8 cellular contexts compared by ENCODE assay signal in the genomic region with DNA sequence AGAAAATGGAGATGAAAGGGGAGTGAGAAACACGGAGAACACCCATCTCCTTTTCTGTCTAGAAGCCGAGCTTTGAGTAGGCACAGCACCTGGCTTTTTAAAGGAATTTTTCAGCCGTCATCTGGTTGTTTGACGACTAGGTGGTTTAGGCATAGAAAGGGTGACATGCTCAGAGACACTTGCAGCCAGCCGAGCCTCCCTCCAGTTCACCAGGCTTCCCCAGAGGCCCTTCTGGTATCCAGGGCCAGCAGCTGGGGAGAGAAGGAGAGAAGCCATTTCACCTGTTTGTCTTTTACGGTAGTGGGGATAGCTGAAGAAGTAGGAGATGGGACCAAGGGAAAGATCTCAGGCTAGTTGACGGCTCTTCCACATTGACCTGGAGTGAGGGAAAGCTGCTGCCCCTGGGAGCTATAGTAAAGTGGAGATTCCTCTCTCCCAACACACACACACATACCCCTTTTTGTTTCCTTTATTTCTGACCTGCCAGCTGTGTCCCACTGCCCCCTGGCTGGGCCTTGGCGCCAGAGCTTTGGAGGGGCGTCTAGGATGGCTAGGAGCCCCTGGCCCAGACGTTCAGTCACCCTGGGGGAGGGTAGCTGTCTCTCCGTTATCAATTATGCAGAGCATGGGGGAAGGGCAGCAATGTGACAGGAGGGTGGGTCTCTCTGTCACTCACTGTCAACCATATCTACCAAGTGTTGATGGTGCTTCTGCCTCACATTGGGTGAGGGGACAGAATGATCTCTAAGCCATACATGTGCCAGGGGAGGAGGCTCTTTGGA. TPM values are rescaled to one million over a fixed set of nuclear protein-coding genes. Genes with fewer than 3 reads are reported as not detected.
DNase-seq lines count a peak whose midpoint lies in the region; ATAC-seq and TF ChIP-seq lines count a peak whose summit lies in the region.

No MANE protein-coding gene starts in this region.

- H3K9me3 ChIP-seq in left lung (no peaks in the 10 kb centered on the region), thoracic aorta (no peaks in the 10 kb centered on the region)

- peaks cover 3% of the 10 kb centered on the region for H3K36me3 Mint-ChIP-seq in activated T-cell treated with anti-CD3 and anti-CD28 coated beads, Interleukin-2, amount 50 U/mL, for 24 hours (ENCODE audit: low read depth)
- H3K36me3 Mint-ChIP-seq in activated naive CD8-positive, alpha-beta T cell treated with anti-CD3 and anti-CD28 coated beads, Interleukin-2, amount 10 ng/mL, durations not matched to agents 7 days and 5 days = peaks cover 3% of the 10 kb centered on the region

- H3K4me1 ChIP-seq in left lung (peaks cover 25 to 46% of the 10 kb centered on the region in 2 donors), thoracic aorta (ENCODE audit: control insufficient read depth in 1 of 2, low read depth in 2 of 2) (peaks cover 13 to 34% of the 10 kb centered on the region in 2 donors)

- TF ChIP-seq CTCF in left lung (IDR thresholded peaks at IDR 0.05) (no peak), thoracic aorta (IDR thresholded peaks at IDR 0.05) (no peak)

- DNase-seq in activated T-cell treated with anti-CD3 and anti-CD28 coated beads, Interleukin-2, amount 50 U/mL, for 24 hours = peak; percentile 27
- DNase-seq in activated T-cell treated with anti-CD3 and anti-CD28 coated beads, Interleukin-2, amount 50 U/mL, for 1 hour = no peak
- no peak for DNase-seq in activated naive CD8-positive, alpha-beta T cell treated with anti-CD3 and anti-CD28 coated beads, Interleukin-2, amount 10 ng/mL, durations not matched to agents 7 days and 5 days
- DNase-seq in left lung (no peak), thoracic aorta (ENCODE audit: low spot score) (no peak), NCI-H526 treated with DMSO at 0.1 percent for 48 hours (lab: John Stamatoyannopoulos, UW) (no peak), NCI-H128 (lab: John Stamatoyannopoulos, UW; ENCODE audit: unreplicated experiment) (no peak)

- no peaks in the 10 kb centered on the region for H3K9me3 Mint-ChIP-seq in activated T-cell treated with anti-CD3 and anti-CD28 coated beads, Interleukin-2, amount 50 U/mL, for 24 hours
- H3K9me3 Mint-ChIP-seq in activated naive CD8-positive, alpha-beta T cell treated with anti-CD3 and anti-CD28 coated beads, Interleukin-2, amount 10 ng/mL, durations not matched to agents 7 days and 5 days = no peaks in the 10 kb centered on the region

- H3K27me3 ChIP-seq in left lung (no peaks in the 10 kb centered on the region), thoracic aorta (replicated peaks; ENCODE audit: insufficient read depth) (no peaks in the 10 kb centered on the region)

- H3K36me3 ChIP-seq in left lung (no peaks in the 10 kb centered on the region), thoracic aorta (no peaks in the 10 kb centered on the region)

- POLR2A ChIA-PET in activated naive CD8-positive, alpha-beta T cell treated with anti-CD3 and anti-CD28 coated beads, Interleukin-2, amount 10 ng/mL, durations not matched to agents 7 days and 5 days (lab: Charles Lee) = interaction anchor here (1.2 to 1.3 kb wide), 2 partner anchors 13 to 29 kb away, joined by 3 to 4 read pairs; no protein-coding TSS in a partner anchor

- H3K4me1 Mint-ChIP-seq in activated T-cell treated with anti-CD3 and anti-CD28 coated beads, Interleukin-2, amount 50 U/mL, for 24 hours (ENCODE audit: low read depth) = peaks cover 38% of the 10 kb centered on the region
- peaks cover 31% of the 10 kb centered on the region for H3K4me1 Mint-ChIP-seq in activated naive CD8-positive, alpha-beta T cell treated with anti-CD3 and anti-CD28 coated beads, Interleukin-2, amount 10 ng/mL, durations not matched to agents 7 days and 5 days

- intact Hi-C loops in left lung (cut with DNase I) = no loop called here

- H3K4me3 ChIP-seq in left lung (peak overlapping the region; percentile 39 to 52), thoracic aorta (peak overlapping the region; percentile 83)

- H3K27ac ChIP-seq in left lung = peak overlapping the region; percentile 82 to 86
- peak overlapping the region; percentile 83 to 90 for H3K27ac ChIP-seq in thoracic aorta

- peak overlapping the region; percentile 89 for H3K27ac Mint-ChIP-seq in activated T-cell treated with anti-CD3 and anti-CD28 coated beads, Interleukin-2, amount 50 U/mL, for 24 hours
- H3K27ac Mint-ChIP-seq in activated naive CD8-positive, alpha-beta T cell treated with anti-CD3 and anti-CD28 coated beads, Interleukin-2, amount 10 ng/mL, durations not matched to agents 7 days and 5 days = peak overlapping the region; percentile 78

- ATAC-seq in activated naive CD8-positive, alpha-beta T cell treated with anti-CD3 and anti-CD28 coated beads, Interleukin-2, amount 10 ng/mL, durations not matched to agents 7 days and 5 days (ENCODE audit: low read depth) = no peak
- ATAC-seq in left lung = no peak
- ATAC-seq in thoracic aorta (ENCODE audit: insufficient number of reproducible peaks, low FRiP score, low read depth) = no peak
- ATAC-seq in HG02798 (IDR thresholded peaks at IDR 0.05; ENCODE audit: poor library complexity, unreplicated experiment) = no peak

- no peaks in the 10 kb centered on the region for H3K27me3 Mint-ChIP-seq in activated T-cell treated with anti-CD3 and anti-CD28 coated beads, Interleukin-2, amount 50 U/mL, for 24 hours
- no peaks in the 10 kb centered on the region for H3K27me3 Mint-ChIP-seq in activated naive CD8-positive, alpha-beta T cell treated with anti-CD3 and anti-CD28 coated beads, Interleukin-2, amount 10 ng/mL, durations not matched to agents 7 days and 5 days

- peak overlapping the region; percentile 82 for H3K4me3 Mint-ChIP-seq in activated T-cell treated with anti-CD3 and anti-CD28 coated beads, Interleukin-2, amount 50 U/mL, for 24 hours
- peak overlapping the region; percentile 91 for H3K4me3 Mint-ChIP-seq in activated naive CD8-positive, alpha-beta T cell treated with anti-CD3 and anti-CD28 coated beads, Interleukin-2, amount 10 ng/mL, durations not matched to agents 7 days and 5 days

RNA-seq across cellular contexts. Expression of gene MAP3K12, which starts 5.5 kb away (rescaled TPM):
- total RNA-seq in activated naive CD8-positive, alpha-beta T cell treated with anti-CD3 and anti-CD28 coated beads, Interleukin-2, amount 10 ng/mL, durations not matched to agents 7 days and 5 days = 10 to 100 TPM; 24.6 to 30.0 TPM
- 10 to 100 TPM; 19.9 to 24.2 TPM for total RNA-seq in left lung
- 10 to 100 TPM; 27.9 to 36.8 TPM for total RNA-seq in thoracic aorta

RNA-seq across cellular contexts. Expression of gene TARBP2, which starts 7.3 kb away (rescaled TPM):
- total RNA-seq in activated naive CD8-positive, alpha-beta T cell treated with anti-CD3 and anti-CD28 coated beads, Interleukin-2, amount 10 ng/mL, durations not matched to agents 7 days and 5 days = 10 to 100 TPM; 32.3 to 34.9 TPM
- 10 to 100 TPM; 35.6 to 39.9 TPM for total RNA-seq in left lung
- total RNA-seq in thoracic aorta = 10 to 100 TPM; 14.2 to 27.7 TPM

RNA-seq across cellular contexts. Expression of gene NPFF, which starts 13.5 kb away (rescaled TPM):
- total RNA-seq in activated naive CD8-positive, alpha-beta T cell treated with anti-CD3 and anti-CD28 coated beads, Interleukin-2, amount 10 ng/mL, durations not matched to agents 7 days and 5 days = not detected
- not detected for total RNA-seq in left lung
- 1 to 10 TPM in 1 of 2 donors, not detected in 1; 9.1 TPM for total RNA-seq in thoracic aorta

RNA-seq across cellular contexts. Expression of gene PCBP2, which starts 41.9 kb away (rescaled TPM):
- 100 to 1,000 TPM; 824 to 837 TPM for total RNA-seq in activated naive CD8-positive, alpha-beta T cell treated with anti-CD3 and anti-CD28 coated beads, Interleukin-2, amount 10 ng/mL, durations not matched to agents 7 days and 5 days
- total RNA-seq in left lung (100 to 1,000 TPM; 634 to 679 TPM), thoracic aorta (100 to 1,000 TPM; 326 to 466 TPM)

RNA-seq across cellular contexts. Expression of gene PRR13, which starts 52.3 kb away (rescaled TPM):
- 100 to 1,000 TPM; 218 to 231 TPM for total RNA-seq in activated naive CD8-positive, alpha-beta T cell treated with anti-CD3 and anti-CD28 coated beads, Interleukin-2, amount 10 ng/mL, durations not matched to agents 7 days and 5 days
- total RNA-seq in left lung = 100 to 1,000 TPM; 146 to 155 TPM
- total RNA-seq in thoracic aorta = 10 to 100 TPM; 53.6 to 86.2 TPM
